8 cellular contexts compared by ENCODE assay signal in genomic region chr16:15682105-15682570, GRCh38. TPM values are rescaled to one million over a fixed set of nuclear protein-coding genes. Genes with fewer than 3 reads are reported as not detected.
DNase-seq lines count a peak whose midpoint lies in the region; TF ChIP-seq lines count a peak whose summit lies in the region.

No MANE protein-coding gene starts in this region.

- intact Hi-C loops in CD14-positive monocyte (cut with micrococcal nuclease) = loop anchor here in 1 of 2 donors (5.0 kb wide), 1 partner anchor 40 kb away; the partner anchor contains the start of gene MARF1
- intact Hi-C loops in vagina (cut with DNase I) = no loop called here

- 20% methylated on average over 1 of the region's 7 CpGs; no CpG with 5 or more reads in 1 of the 2 experiments for WGBS in mesodermal cell (ENCODE audit: insufficient coverage in 2 of 2), 2 experiments

- H3K36me3 ChIP-seq in mesodermal cell (ENCODE audit: control insufficient read depth, insufficient read depth, low read length) (peaks cover 86% of the 10 kb centered on the region), vagina (peaks cover 0 to 37% of the 10 kb centered on the region in 2 donors)

- H3K27ac Mint-ChIP-seq in CD14-positive monocyte (peak overlapping the region; percentile 57 to 87 (median 70)), HFFc6 (peak overlapping the region; percentile 78; the same call in 1 of the 2 replicates)

- H3K4me1 ChIP-seq in mesodermal cell (ENCODE audit: control insufficient read depth, insufficient read depth, low read length, poor library complexity, severe bottlenecking) = no peaks in the 10 kb centered on the region
- no peaks in the 10 kb centered on the region for H3K4me1 ChIP-seq in vagina

- DNase-seq in CD14-positive monocyte (ENCODE audit: low spot score) (peak; percentile 76), HFFc6 (peak; percentile 83), T-helper 1 cell (peak in 3 of 5 donors; percentile 16 to 38 (median 21)), vagina (ENCODE audit: extremely low spot score in 2 of 2) (no peak), mesenteric fat pad (ENCODE audit: low spot score) (no peak), NCI-H526 treated with DMSO at 0.1 percent for 48 hours (lab: John Stamatoyannopoulos, UW) (no peak)
- DNase-seq in central memory CD4-positive, alpha-beta T cell = peak; percentile 17

- peaks cover 60 to 87% of the 10 kb centered on the region in 2 donors for H3K36me3 Mint-ChIP-seq in CD14-positive monocyte
- peaks cover 18% of the 10 kb centered on the region; the same call in 1 of the 2 replicates for H3K36me3 Mint-ChIP-seq in HFFc6 (ENCODE audit: low read depth)

- H3K4me1 Mint-ChIP-seq in CD14-positive monocyte = peaks cover 5% of the 10 kb centered on the region
- H3K4me1 Mint-ChIP-seq in HFFc6 (ENCODE audit: low read depth) = peaks cover 7% of the 10 kb centered on the region; the same call in 1 of the 2 replicates

- peak; percentile 86 for TF ChIP-seq CTCF in CD14-positive monocyte (IDR thresholded peaks at IDR 0.05)
- peak; percentile 77 for TF ChIP-seq CTCF in HFFc6 (IDR thresholded peaks at IDR 0.05)
- peak in 1 of 3 experiments; percentile 14 for TF ChIP-seq CTCF in vagina (IDR thresholded peaks at IDR 0.05)

- H3K9me3 Mint-ChIP-seq in CD14-positive monocyte = no peaks in the 10 kb centered on the region
- H3K9me3 Mint-ChIP-seq in HFFc6 = no peaks in the 10 kb centered on the region

- peaks cover 0 to under 1% (median 0%) of the 10 kb centered on the region in 3 donors for H3K27me3 Mint-ChIP-seq in CD14-positive monocyte (ENCODE audit: low read depth in 3 of 3)
- H3K27me3 Mint-ChIP-seq in HFFc6 (ENCODE audit: insufficient read depth) = peaks cover 4% of the 10 kb centered on the region

- TF ChIP-seq POLR2A in vagina (IDR thresholded peaks at IDR 0.05) = no peak

- H3K4me3 ChIP-seq in mesodermal cell (ENCODE audit: extremely low read depth, insufficient read depth, low read length, poor library complexity, severe bottlenecking) = no peak overlapping the region
- no peak overlapping the region for H3K4me3 ChIP-seq in vagina

- peak overlapping the region; percentile 33 for H3K27ac ChIP-seq in mesodermal cell (ENCODE audit: low read depth, low read length, severe bottlenecking)
- H3K27ac ChIP-seq in vagina = peak overlapping the region; percentile 39

- no peaks in the 10 kb centered on the region for H3K27me3 ChIP-seq in vagina

- H3K4me3 Mint-ChIP-seq in CD14-positive monocyte = no peak overlapping the region
- H3K4me3 Mint-ChIP-seq in HFFc6 = no peak overlapping the region

- H3K9me3 ChIP-seq in mesodermal cell (ENCODE audit: control insufficient read depth, low read length) (no peaks in the 10 kb centered on the region), vagina (no peaks in the 10 kb centered on the region)

RNA-seq across cellular contexts. Expression of gene NDE1, which starts 32.1 kb away (rescaled TPM):
- polyA plus RNA-seq in CD14-positive monocyte = 10 to 100 TPM; 26.0 to 28.0 TPM
- total RNA-seq in HFFc6 (2021; fragmentation: NEBNext Ultra II Directional; extraction: Animal tissue kit (Norgen Biotek cat#: 25700)) = 10 to 100 TPM; 40.6 to 61.0 (median 58.2) TPM
- polyA plus RNA-seq in mesodermal cell (2013, experiment 1 of 2) = 73.2 TPM
- polyA plus RNA-seq in mesodermal cell (2013, experiment 2 of 2) = 76.7 TPM
- 55.0 TPM for total RNA-seq in vagina
- 26.8 TPM for total RNA-seq in mesenteric fat pad

RNA-seq across cellular contexts. Expression of gene MARF1, which starts 39.2 kb away (rescaled TPM):
- polyA plus RNA-seq in CD14-positive monocyte = 1 to 10 TPM; 5.7 to 9.8 TPM
- 10 to 100 TPM; 34.9 to 39.4 (median 38.5) TPM for total RNA-seq in HFFc6 (2021; fragmentation: NEBNext Ultra II Directional; extraction: Animal tissue kit (Norgen Biotek cat#: 25700))
- 24.1 TPM for polyA plus RNA-seq in mesodermal cell (2013, experiment 1 of 2)
- 22.6 TPM for polyA plus RNA-seq in mesodermal cell (2013, experiment 2 of 2)
- total RNA-seq in vagina (39.0 TPM), mesenteric fat pad (51.4 TPM)

Comparison
In these comparisons a context has a peak if more than half of its experiments do, and no peak if none do; other contexts are left out.
1. DNase-seq: peak in CD14-positive monocyte (single experiment), HFFc6 (single experiment), T-helper 1 cell (3 of 5) and central memory CD4-positive, alpha-beta T cell (single experiment); none in vagina (0 of 2), mesenteric fat pad (single experiment) and NCI-H526 treated with DMSO at 0.1 percent for 48 hours (single experiment).